Comparison of ENCODE assay signal across 10 cellular contexts in genomic region chr3:160088492-160089137, GRCh38.
"Had no signal": no experiment of that assay in that cellular context is flagged by ENCODE, and none has a peak within 500 bp of the region (broad histone marks: within the 10 kb centered on the region; RNA-seq: fewer than 3 reads in every experiment).

No MANE protein-coding gene starts in this region.

- DNase-seq: GM23248, GOT3, H7, HFFc6, IMR-90, KG1 had no signal

- ATAC-seq: HCT116, K562 had no signal

- H3K9me3 ChIP-seq: HAP-1 had no signal

- H3K9me3 Mint-ChIP-seq: HFFc6 had no signal

- H3K4me3 Mint-ChIP-seq: HFFc6 had no signal

- H3K27ac ChIP-seq: GM23248, HL-60 had no signal

- H3K36me3 ChIP-seq: HAP-1 had no signal

- H3K9ac ChIP-seq: GM23248 had no signal

- H2AFZ ChIP-seq: GM23248 had no signal

- H3K27ac Mint-ChIP-seq: HFFc6 had no signal

- FAIRE-seq: K562 had no signal

- H3K4me1 ChIP-seq: HAP-1 had no signal

- H3K4me3 ChIP-seq: GM23248, HAP-1, K562 had no signal
